8 cellular contexts compared by ENCODE assay signal in the genomic region with DNA sequence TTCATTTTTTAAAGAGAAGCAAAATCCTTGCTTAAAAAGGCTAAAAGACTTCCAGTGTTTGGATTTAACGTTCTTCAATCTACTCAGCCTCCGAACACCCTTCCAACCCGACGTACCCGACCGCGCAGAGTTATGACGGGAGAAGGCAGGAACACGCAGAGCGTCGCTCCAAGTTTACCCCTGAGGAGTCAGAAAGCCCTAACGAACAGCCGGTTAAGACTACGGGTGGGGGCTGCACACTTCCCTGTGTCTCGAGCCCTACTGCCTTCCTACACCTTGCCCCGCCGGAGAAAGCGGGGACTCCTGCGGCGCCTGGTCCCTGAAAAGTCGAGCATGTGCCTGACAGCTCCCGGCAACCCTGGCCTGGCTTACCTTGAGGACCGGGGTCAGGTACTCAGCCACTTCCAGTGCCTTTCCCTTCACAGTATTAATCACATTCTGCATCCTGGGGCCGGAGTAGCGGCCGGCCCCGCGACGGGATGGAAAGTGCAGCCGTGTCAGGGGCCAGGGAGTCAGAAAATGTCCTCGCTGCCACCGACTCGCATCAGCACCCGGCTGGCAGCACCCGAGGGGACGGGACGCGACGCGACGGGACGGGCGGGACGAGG.
DNase-seq lines count a peak whose midpoint lies in the region; ATAC-seq and FAIRE-seq lines count a peak whose summit lies in the region.

No MANE protein-coding gene starts in this region.

- H3K36me3 ChIP-seq in HUES48 (ENCODE audit: control insufficient read depth, insufficient read depth, low read length): peaks cover 20% of the 10 kb centered on the region

- H3K4me1 ChIP-seq in HUES48 (ENCODE audit: control insufficient read depth, insufficient read depth, low read length): peaks cover 33% of the 10 kb centered on the region

- H3K9ac ChIP-seq in HUES48 (ENCODE audit: low read depth, low read length): peak overlapping the region; percentile 72

- peak; percentile 42 for ATAC-seq in GM21447 (IDR thresholded peaks at IDR 0.05; ENCODE audit: unreplicated experiment)

- DNase-seq in DMS79 (lab: John Stamatoyannopoulos, UW): peak; percentile 34
- peak; percentile 66 for DNase-seq in RCC 7860 (ENCODE audit: low spot score)
- peak; percentile 13 to 44 (median 40) for DNase-seq in activated naive CD4-positive, alpha-beta T cell (lab: John Stamatoyannopoulos, UW)
- peak; percentile 81 for DNase-seq in foreskin melanocyte
- peak; percentile 54 for DNase-seq in non-pigmented ciliary epithelial cell (ENCODE audit: low read depth)
- DNase-seq in superior temporal gyrus (ENCODE audit: extremely low spot score): peak; percentile 64

- H3K27me3 ChIP-seq in HUES48 (ENCODE audit: control insufficient read depth, insufficient read depth, low read length): no peaks in the 10 kb centered on the region

- H3K9me3 ChIP-seq in HUES48 (ENCODE audit: control insufficient read depth, insufficient read depth, low read length): no peaks in the 10 kb centered on the region

- H3K27ac ChIP-seq in HUES48 (ENCODE audit: low read depth, low read length): peak overlapping the region; percentile 99

- H3K4me3 ChIP-seq in HUES48 (ENCODE audit: low read depth, low read length): peak overlapping the region; percentile 99

- FAIRE-seq in RCC 7860 (lab: Jason Lieb, UNC): no peak

Comparison
In these comparisons a context has a peak if more than half of its experiments do, and no peak if none do; other contexts are left out.
1. Peak in every context shown above with its lines: DNase-seq, ATAC-seq, H3K4me3 ChIP-seq and H3K27ac ChIP-seq.